ENCODE assay signal across 21 cellular contexts in genomic region chr4:41232406-41232805, GRCh38. TPM values are rescaled to one million over a fixed set of nuclear protein-coding genes. Genes with fewer than 3 reads are reported as not detected.
DNase-seq lines count a peak whose midpoint lies in the region; ATAC-seq and TF ChIP-seq lines count a peak whose summit lies in the region.
"Had no signal": no experiment of that assay in that cellular context is flagged by ENCODE, and none has a peak within 500 bp of the region (broad histone marks: within the 10 kb centered on the region; RNA-seq: fewer than 3 reads in every experiment).

No MANE protein-coding gene starts in this region.

- WGBS in esophagus muscularis mucosa, result 74% methylated on average over 5 of the region's 5 CpGs
- WGBS in gastroesophageal sphincter (ENCODE audit: low coverage in 1 of 2), 2 donors, result 67 to 75% methylated on average over 3 to 5 of the region's 5 CpGs

- H3K9me3 ChIP-seq in BE2C (0 out of 2 replicates have a peak, but pooled peaks cover 1% of the 10 kb centered on the region), esophagus muscularis mucosa (no peaks in the 10 kb centered on the region), gastroesophageal sphincter (no peaks in the 10 kb centered on the region)
- H3K9me3 ChIP-seq: A549, vagina had no signal

- no peak for TF ChIP-seq EP300 in esophagus muscularis mucosa (IDR thresholded peaks at IDR 0.05)
- TF ChIP-seq EP300 in gastroesophageal sphincter (IDR thresholded peaks at IDR 0.05), result no peak

- intact Hi-C loops in esophagus muscularis mucosa (cut with DNase I), result no loop called here

- H3K27ac ChIP-seq in esophagus muscularis mucosa (replicated peaks in 1 of 4) (no peak overlapping the region), gastroesophageal sphincter (no peak overlapping the region)
- H3K27ac ChIP-seq: A549, GM23248, vagina had no signal

- in situ Hi-C loops in GM13977 (cut with MboI; ENCODE audit: low pct_unique_long_range_greater_than_20kb, low sequenced_read_pairs, unreplicated experiment), result no loop called here

- peak; percentile 30; the same call in 1 of the 2 replicates for TF ChIP-seq CTCF in BE2C (IDR thresholded peaks at IDR 0.05; ENCODE audit: low read depth, low read length)
- peak; percentile 22 for TF ChIP-seq CTCF in GM13977 (IDR thresholded peaks at IDR 0.05; ENCODE audit: extremely low read depth, insufficient read depth, missing control alignments)
- TF ChIP-seq CTCF in esophagus muscularis mucosa (IDR thresholded peaks at IDR 0.05), result no peak
- TF ChIP-seq CTCF in gastroesophageal sphincter (IDR thresholded peaks at IDR 0.05), result no peak

- TF ChIP-seq POLR2A in esophagus muscularis mucosa (IDR thresholded peaks at IDR 0.05; ENCODE audit: low read depth) (no peak), gastroesophageal sphincter (IDR thresholded peaks at IDR 0.05) (no peak)

- no peaks in the 10 kb centered on the region for H3K27me3 ChIP-seq in BE2C
- H3K27me3 ChIP-seq in esophagus muscularis mucosa, result no peaks in the 10 kb centered on the region
- no peaks in the 10 kb centered on the region for H3K27me3 ChIP-seq in gastroesophageal sphincter
- H3K27me3 ChIP-seq: vagina had no signal

- no peaks in the 10 kb centered on the region for H3K36me3 ChIP-seq in BE2C
- H3K36me3 ChIP-seq in esophagus muscularis mucosa, result no peaks in the 10 kb centered on the region
- H3K36me3 ChIP-seq in gastroesophageal sphincter, result no peaks in the 10 kb centered on the region
- H3K36me3 ChIP-seq: vagina had no signal

- DNase-seq in BE2C, result no peak
- no peak for DNase-seq in GM13977 (ENCODE audit: low spot score)
- peak; percentile 33 for DNase-seq in RPMI7951 (ENCODE audit: low read depth)
- peak; percentile 75 for DNase-seq in esophagus muscularis mucosa (ENCODE audit: extremely low spot score)
- DNase-seq in DMS153 (lab: John Stamatoyannopoulos, UW), result no peak
- no peak for DNase-seq in midbrain (lab: John Stamatoyannopoulos, UW)
- DNase-seq: activated CD8-positive, alpha-beta T cell treated with anti-CD3 and anti-CD28 coated beads for 36 hours; activated naive CD8-positive, alpha-beta T cell treated with anti-CD3 and anti-CD28 coated beads for 36 hours; activated T-cell treated with anti-CD3 and anti-CD28 coated beads, Interleukin-2, amount 50 U/mL, for 72 hours; DMS53; GM23248; natural killer cell; NCI-H226; stimulated activated CD4-positive, alpha-beta T cell treated with anti-CD3 and anti-CD28 coated beads, Interleukin-4, amount 100 ng/mL, for 24 hours; substantia nigra; T-cell had no signal

- H3K4me1 ChIP-seq in BE2C (no peaks in the 10 kb centered on the region), esophagus muscularis mucosa (no peaks in the 10 kb centered on the region), gastroesophageal sphincter (no peaks in the 10 kb centered on the region)
- H3K4me1 ChIP-seq: A549, vagina had no signal

- H3K4me3 ChIP-seq in BE2C (ENCODE audit: low read depth, low read length), result no peak overlapping the region
- no peak overlapping the region for H3K4me3 ChIP-seq in esophagus muscularis mucosa
- H3K4me3 ChIP-seq in gastroesophageal sphincter, result no peak overlapping the region
- H3K4me3 ChIP-seq: A549, GM23248, vagina had no signal

- ATAC-seq in gastroesophageal sphincter, result no peak
- no peak for ATAC-seq in GM18873 (IDR thresholded peaks at IDR 0.05; ENCODE audit: low FRiP score, unreplicated experiment)
- ATAC-seq: A549; activated CD8-positive, alpha-beta T cell treated with anti-CD3 and anti-CD28 coated beads for 36 hours; activated T-cell treated with anti-CD3 and anti-CD28 coated beads, Interleukin-2, amount 50 U/mL, for 72 hours; natural killer cell; Right ventricle myocardium inferior; T-cell had no signal

RNA-seq across cellular contexts. Expression of gene APBB2, which starts 18.1 kb away (rescaled TPM):
- polyA plus RNA-seq in BE2C (2012; ENCODE audit: insufficient read depth, insufficient read length, low read depth), result 12.2 TPM
- total RNA-seq in RPMI7951 (2014; rRNA removed; shearing (Covaris generic)), result 39.1 and 54.3 TPM in 2 replicates
- total RNA-seq in esophagus muscularis mucosa, result 10 to 100 TPM; 51.7 to 75.9 (median 71.1) TPM
- 100 to 1,000 TPM in 1 of 4 donors, 10 to 100 TPM in 3; 66.3 to 133 (median 90.2) TPM for total RNA-seq in gastroesophageal sphincter

RNA-seq across cellular contexts. Expression of gene UCHL1, which starts 24.3 kb away (rescaled TPM):
- 904 TPM for polyA plus RNA-seq in BE2C (2012; ENCODE audit: insufficient read depth, insufficient read length, low read depth)
- total RNA-seq in RPMI7951 (2014; rRNA removed; shearing (Covaris generic)), result 87.5 and 98.2 TPM in 2 replicates
- total RNA-seq in esophagus muscularis mucosa (100 to 1,000 TPM in 1 of 4 donors, 10 to 100 TPM in 3; 30.3 to 120 (median 40.8) TPM), gastroesophageal sphincter (10 to 100 TPM in 3 of 4 donors, 1 to 10 TPM in 1; 9.8 to 43.0 (median 39.6) TPM)
- total RNA-seq: natural killer cell had no signal

Comparison
In these comparisons a context has a peak if more than half of its experiments do, and no peak if none do; other contexts are left out.
1. DNase-seq: peak in RPMI7951 (single experiment) and esophagus muscularis mucosa (single experiment); none in BE2C (single experiment), GM13977 (single experiment), DMS153 (single experiment) and midbrain (single experiment).
2. CTCF ChIP-seq: peak in BE2C (single experiment) and GM13977 (single experiment); none in esophagus muscularis mucosa (0 of 3) and gastroesophageal sphincter (0 of 4).